In the genomic region with DNA sequence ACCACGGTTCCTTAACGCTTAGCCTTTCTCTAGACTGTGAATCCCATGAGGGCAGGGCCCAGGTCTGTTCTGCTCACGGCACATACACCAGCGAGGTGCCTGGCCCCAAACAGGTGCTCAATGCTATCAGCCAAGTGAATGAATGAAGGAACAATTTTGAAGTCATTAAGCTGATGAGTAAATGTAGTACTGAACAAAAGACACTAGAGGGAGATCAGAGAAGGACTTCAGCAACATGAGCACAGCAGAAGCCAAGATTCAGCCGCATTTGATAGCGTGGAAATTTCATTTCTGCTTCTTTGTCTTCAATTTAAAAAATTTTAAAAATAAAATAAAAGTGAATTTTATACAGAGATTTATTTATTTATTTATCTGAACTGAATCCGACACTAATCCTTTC, we compare ENCODE assay signal across 9 cellular contexts. TPM values are rescaled to one million over a fixed set of nuclear protein-coding genes. Genes with fewer than 3 reads are reported as not detected.
A peak's percentile ranks its signal among the peaks of the same experiment; 100 is the strongest.
DNase-seq lines count a peak whose midpoint lies in the region; ATAC-seq, FAIRE-seq and TF ChIP-seq lines count a peak whose summit lies in the region.
"Had no signal": no experiment of that assay in that cellular context is flagged by ENCODE, and none has a peak within 500 bp of the region (broad histone marks: within the 10 kb centered on the region; RNA-seq: fewer than 3 reads in every experiment).

No MANE protein-coding gene starts in this region.

- CTCF ChIA-PET in A549 (lab: Yijun Ruan, JAX): interaction anchor here (0.8 to 4.9 kb wide), 3 partner anchors 10 to 287 kb away, joined by 3 to 41 read pairs (median 3); no protein-coding TSS in a partner anchor

- TF ChIP-seq CTCF in A549 (IDR thresholded peaks at IDR 0.05) (peak; percentile 49), heart right ventricle (IDR thresholded peaks at IDR 0.05) (peak; percentile 19 to 63 (median 56))

- peak in 1 of 2 experiments; percentile 54; a peak in 2 of 6 replicates for ATAC-seq in A549
- peak in 2 of 8 donors; percentile 64 to 69 for ATAC-seq in heart right ventricle
- no peak for ATAC-seq in GM21367 (IDR thresholded peaks at IDR 0.05; ENCODE audit: unreplicated experiment)

- WGBS in A549 (ENCODE audit: missing lambda C conversion rate): 57% methylated on average over 7 of the region's 7 CpGs
- WGBS in heart right ventricle, 2 donors: 65 to 68% methylated on average over 7 of the region's 7 CpGs

- H3K4me1 ChIP-seq in A549 (no peaks in the 10 kb centered on the region), heart right ventricle (peaks cover 0 to 7% (median 0%) of the 10 kb centered on the region in 9 donors)

- no peaks in the 10 kb centered on the region for H3K36me3 ChIP-seq in heart right ventricle

- H3K9me3 ChIP-seq in A549 (peaks cover 9% of the 10 kb centered on the region; the same call in 1 of the 3 replicates), heart right ventricle (peaks cover 0 to 19% (median 0%) of the 10 kb centered on the region in 11 donors)

- no peak overlapping the region for H3K27ac ChIP-seq in A549
- H3K27ac ChIP-seq in heart right ventricle: no peak overlapping the region

- TF ChIP-seq POLR2A in A549 (IDR thresholded peaks at IDR 0.05; ENCODE audit: low read length) (no peak), H54 (IDR thresholded peaks at IDR 0.05; ENCODE audit: low read depth, low read length) (no peak)

- TF ChIP-seq EP300 in A549 (IDR thresholded peaks at IDR 0.05): no peak

- peak; percentile 62 for TF ChIP-seq RAD21 in A549 (conservative IDR thresholded peaks at IDR 0.05 in 1 of 2, IDR thresholded peaks at IDR 0.05 in 1 of 2)

- H3K4me3 ChIP-seq in A549: no peak overlapping the region
- H3K4me3 ChIP-seq in heart right ventricle: no peak overlapping the region

- POLR2A ChIA-PET in A549 (lab: Yijun Ruan, JAX): no interaction called here

- FAIRE-seq in A549 (lab: Jason Lieb, UNC) (no peak), H54 (lab: Jason Lieb, UNC) (peak; percentile 89)

- DNase-seq in A549 (ENCODE audit: low read depth in 1 of 2, low spot score in 1 of 2): peak; percentile 6 to 31
- peak; percentile 26 for DNase-seq in H54 (ENCODE audit: insufficient read length, low spot score)
- peak; percentile 58 for DNase-seq in SIG-M5 treated with dmso at 0.1 percent for 504 hours (lab: John Stamatoyannopoulos, UW; ENCODE audit: unreplicated experiment)
- no peak for DNase-seq in heart right ventricle
- DNase-seq in cerebellum (ENCODE audit: low spot score): no peak
- DNase-seq in activated CD4-positive, alpha-beta T cell treated with anti-CD3 and anti-CD28 coated beads, Interleukin-2, amount 50 U/mL, for 4 hours: no peak
- DNase-seq in AG08395 (ENCODE audit: low spot score): no peak

- no peak overlapping the region for H3K4me2 ChIP-seq in A549

- H3K27me3 ChIP-seq in heart right ventricle: no peaks in the 10 kb centered on the region

- intact Hi-C loops in heart right ventricle (cut with DNase I): loop anchor here in 6 of 10 donors (2.0 to 10.0 kb wide), 6 partner anchors 275 to 288 kb away; no protein-coding TSS in a partner anchor

TF ChIP-seq in A549, 52 proteins besides CTCF, POLR2A, EP300 and RAD21:
- TF ChIP-seq GATA3 (IDR thresholded peaks at IDR 0.05; ENCODE audit: borderline replicate concordance) (no peak), ZNF302 (CRISPR knock-in tag; IDR thresholded peaks at IDR 0.05) (no peak), NFE2L2 (conservative IDR thresholded peaks at IDR 0.05; ENCODE audit: low read length) (no peak), SMC3 (IDR thresholded peaks at IDR 0.05) (peak; percentile 56)

RNA-seq across cellular contexts. Expression of a gene that starts 20.1 kb away (rescaled TPM):
- polyA plus RNA-seq in A549 (2011; rRNA removed) (0.04 and 0.06 TPM in 2 replicates), A549 (2017; fragmentation: RNase III; extraction: RNeasy Plus Mini Kit Qiagen cat#74134 plus additional on column Dnase treatment) (0.03 to 0.09 TPM (median 0.04 TPM) in 3 replicates), heart right ventricle (1 to 10 TPM in 1 of 2 donors, under 1 TPM in 1; 0.29 to 5.9 TPM)
- polyA plus RNA-seq in A549 (2012; cell fraction: cytosol; rRNA removed): 0.08 TPM in 1 of 2 replicates, not detected in the other
- polyA plus RNA-seq in A549 (2012; cell fraction: nucleus; rRNA removed): 0.01 TPM in 1 of 2 replicates, not detected in the other
- 0.04 and 0.10 TPM in 2 replicates for polyA minus RNA-seq in A549 (2011; rRNA and poly(A)+ RNA removed)
- total RNA-seq in heart right ventricle (1 to 10 TPM in 7 of 10 donors, under 1 TPM in 3; 0.61 to 3.8 (median 1.4) TPM), cerebellum (63.1 TPM)
- total RNA-seq: RPMI7951 had no signal

Comparison
In these comparisons a context has a peak if more than half of its experiments do, and no peak if none do; other contexts are left out.
1. DNase-seq: peak in A549 (2 of 2), H54 (single experiment) and SIG-M5 treated with dmso at 0.1 percent for 504 hours (single experiment); none in heart right ventricle (0 of 2), cerebellum (single experiment), activated CD4-positive, alpha-beta T cell treated with anti-CD3 and anti-CD28 coated beads, Interleukin-2, amount 50 U/mL, for 4 hours (0 of 2) and AG08395 (single experiment).
2. RNA of a gene that starts 20.1 kb away (total RNA-seq): 63.1 TPM in cerebellum (single experiment); 0.61 to 3.8 TPM in heart right ventricle; every median in the first group is over 10 times any median in the second.